In genomic region chr22:40203568-40203967, GRCh38 we compare ENCODE assay signal across 1 cellular context.
TF ChIP-seq lines count a peak whose summit lies in the region.

No MANE protein-coding gene starts in this region.

TF ChIP-seq in GM12878, 131 proteins besides CTCF, POLR2A, EP300 and RAD21:
- no peak for TF ChIP-seq MLLT1 (IDR thresholded peaks at IDR 0.05)
- TF ChIP-seq POU2F2 (IDR thresholded peaks at IDR 0.05; ENCODE audit: borderline replicate concordance, low read depth, low read length): 0 out of 3 replicates have a peak, but pooled peaks have one; percentile 28
- 0 out of 2 replicates have a peak, but pooled peaks have one; percentile 46 for TF ChIP-seq ZNF687 (IDR thresholded peaks at IDR 0.05)
- no peak for TF ChIP-seq NFIC (IDR thresholded peaks at IDR 0.05; ENCODE audit: low read depth, low read length)
- peak in 1 of 2 experiments; percentile 16; a peak in 1 of 4 replicates for TF ChIP-seq BHLHE40 (IDR thresholded peaks at IDR 0.05; ENCODE audit: borderline replicate concordance in 1 of 2, low read depth in 2 of 2, low read length in 1 of 2)
- TF ChIP-seq SMC3 (IDR thresholded peaks at IDR 0.05; ENCODE audit: borderline replicate concordance, low read length): no peak
- TF ChIP-seq SIX5 (IDR thresholded peaks at IDR 0.05; ENCODE audit: low read depth, low read length, severe bottlenecking): no peak
- TF ChIP-seq BRCA1 (IDR thresholded peaks at IDR 0.05; ENCODE audit: low read depth, low read length): no peak
- TF ChIP-seq ELK1 (IDR thresholded peaks at IDR 0.05; ENCODE audit: low read depth, low read length): no peak
- TF ChIP-seq SUPT20H (IDR thresholded peaks at IDR 0.05; ENCODE audit: borderline replicate concordance, control insufficient read depth, low read depth, low read length): no peak
- no peak for TF ChIP-seq ZZZ3 (IDR thresholded peaks at IDR 0.05; ENCODE audit: control insufficient read depth, insufficient read length, low read depth)
- TF ChIP-seq RUNX3 (IDR thresholded peaks at IDR 0.05; ENCODE audit: low read length): peak; percentile 52
- peak; percentile 60; the same call in 1 of the 2 replicates for TF ChIP-seq MXI1 (IDR thresholded peaks at IDR 0.05; ENCODE audit: low read depth, low read length)
